34 cellular contexts compared by ENCODE assay signal in the genomic region with DNA sequence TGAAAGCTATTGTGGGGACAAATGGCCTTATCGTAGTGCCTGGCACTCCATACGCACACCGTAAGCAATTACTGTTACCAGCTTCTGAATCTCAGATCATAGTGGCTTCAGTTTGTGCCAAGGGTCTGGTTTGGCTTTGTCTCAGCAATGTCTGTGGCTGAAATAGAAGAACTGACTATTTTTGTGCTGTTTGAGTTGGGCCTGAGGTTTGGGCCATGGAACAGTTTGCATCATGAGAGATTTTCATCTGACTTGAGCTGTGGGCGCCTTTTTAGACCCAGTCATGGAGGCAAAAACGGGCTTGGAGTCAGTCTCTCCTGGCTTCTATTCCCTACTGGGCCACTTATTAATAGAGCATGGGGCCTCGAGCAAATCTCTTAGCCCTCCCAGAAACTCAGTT.
DNase-seq lines count a peak whose midpoint lies in the region; ATAC-seq lines count a peak whose summit lies in the region.
"Had no signal": no experiment of that assay in that cellular context is flagged by ENCODE, and none has a peak within 500 bp of the region (broad histone marks: within the 10 kb centered on the region; RNA-seq: fewer than 3 reads in every experiment).

No MANE protein-coding gene starts in this region.

- POLR2A ChIA-PET in CD8-positive, alpha-beta memory T cell (lab: Charles Lee): no interaction called here

- no peaks in the 10 kb centered on the region for H3K27me3 Mint-ChIP-seq in CD8-positive, alpha-beta memory T cell

- H3K4me3 Mint-ChIP-seq in CD8-positive, alpha-beta memory T cell: peak overlapping the region in 1 of 7 donors; percentile 12
- no peak overlapping the region for H3K4me3 Mint-ChIP-seq in stimulated activated effector memory CD8-positive, alpha-beta T cell treated with anti-CD3 and anti-CD28 coated beads, Interleukin-12 subunit alpha, Interleukin-12 subunit beta, amount 100 ng/mL, for 72 hours
- H3K4me3 Mint-ChIP-seq: CD14-positive monocyte, memory B cell had no signal

- ATAC-seq in stimulated activated effector memory CD8-positive, alpha-beta T cell treated with anti-CD3 and anti-CD28 coated beads, Interleukin-12 subunit alpha, Interleukin-12 subunit beta, amount 100 ng/mL, for 72 hours: peak; percentile 33
- ATAC-seq in HG03025 (IDR thresholded peaks at IDR 0.05; ENCODE audit: low FRiP score, unreplicated experiment) (no peak), HG02610 (IDR thresholded peaks at IDR 0.05; ENCODE audit: unreplicated experiment) (no peak)
- ATAC-seq: left lung had no signal

- H3K27ac ChIP-seq in CD8-positive, alpha-beta memory T cell (ENCODE audit: low read depth, low read length): no peak overlapping the region
- H3K27ac ChIP-seq: cardiac muscle cell, colonic mucosa, left lung, parathyroid adenoma, VCaP had no signal

- no peak overlapping the region for H3K4me3 ChIP-seq in CD8-positive, alpha-beta memory T cell (ENCODE audit: low read length)
- H3K4me3 ChIP-seq: cardiac muscle cell, colonic mucosa, left lung, right atrium auricular region had no signal

- peaks cover 60 to 82% (median 80%) of the 10 kb centered on the region in 3 donors for H3K4me1 Mint-ChIP-seq in CD8-positive, alpha-beta memory T cell
- peaks cover 66% of the 10 kb centered on the region for H3K4me1 Mint-ChIP-seq in stimulated activated effector memory CD8-positive, alpha-beta T cell treated with anti-CD3 and anti-CD28 coated beads, Interleukin-12 subunit alpha, Interleukin-12 subunit beta, amount 100 ng/mL, for 72 hours
- H3K4me1 Mint-ChIP-seq: memory B cell had no signal

- no peaks in the 10 kb centered on the region for H3K27me3 ChIP-seq in CD8-positive, alpha-beta memory T cell (ENCODE audit: insufficient read depth, low read length, poor library complexity, severe bottlenecking)
- H3K27me3 ChIP-seq: cardiac muscle cell, colonic mucosa, left lung, right atrium auricular region had no signal

- no peaks in the 10 kb centered on the region for H3K36me3 Mint-ChIP-seq in CD8-positive, alpha-beta memory T cell
- H3K36me3 Mint-ChIP-seq in stimulated activated effector memory CD8-positive, alpha-beta T cell treated with anti-CD3 and anti-CD28 coated beads, Interleukin-12 subunit alpha, Interleukin-12 subunit beta, amount 100 ng/mL, for 72 hours: peaks cover 6% of the 10 kb centered on the region
- H3K36me3 Mint-ChIP-seq: CD14-positive monocyte, memory B cell had no signal

- peak; percentile 10 for DNase-seq in NOMO-1 treated with DMSO at 0.1 percent for 48 hours (lab: John Stamatoyannopoulos, UW; ENCODE audit: unreplicated experiment)
- no peak for DNase-seq in NOMO-1 (lab: John Stamatoyannopoulos, UW; ENCODE audit: unreplicated experiment in 2 of 2)
- no peak for DNase-seq in CD8-positive, alpha-beta memory T cell
- DNase-seq in fibroblast of gingiva (ENCODE audit: low read depth): peak; percentile 29
- DNase-seq in stimulated activated effector memory CD8-positive, alpha-beta T cell treated with anti-CD3 and anti-CD28 coated beads, Interleukin-12 subunit alpha, Interleukin-12 subunit beta, amount 100 ng/mL, for 72 hours (ENCODE audit: low spot score in 2 of 2): no peak
- DNase-seq in NCI-H1105 (lab: John Stamatoyannopoulos, UW): no peak
- DNase-seq: 8988T; activated CD4-positive, alpha-beta T cell treated with anti-CD3 and anti-CD28 coated beads for 48 hours; activated naive CD4-positive, alpha-beta T cell treated with anti-CD3 and anti-CD28 coated beads, Interleukin-2, amount 50 U/mL, for 16 hours; Calu3; colonic mucosa; DND-41; effector CD8-positive, alpha-beta T cell; GF-D8; HCEC 1CT; IMR-90; islet precursor cell; left lung; NCI-H1694; NCI-H446; NCI-H774; SIG-M5; stimulated activated CD4-positive, alpha-beta T cell treated with anti-CD3 and anti-CD28 coated beads, Interleukin-2, amount 100 ng/mL, for 48 hours; substantia nigra; SW 1271; T-helper 9 cell had no signal

- H3K9me3 Mint-ChIP-seq in CD8-positive, alpha-beta memory T cell: no peaks in the 10 kb centered on the region
- H3K9me3 Mint-ChIP-seq in stimulated activated effector memory CD8-positive, alpha-beta T cell treated with anti-CD3 and anti-CD28 coated beads, Interleukin-12 subunit alpha, Interleukin-12 subunit beta, amount 100 ng/mL, for 72 hours: no peaks in the 10 kb centered on the region
- H3K9me3 Mint-ChIP-seq: memory B cell had no signal

- CTCF ChIA-PET in CD8-positive, alpha-beta memory T cell (lab: Charles Lee): interaction anchor here (1.1 to 8.5 kb wide), 3 partner anchors 8 to 17 kb away, joined by 3 to 71 read pairs (median 70); no protein-coding TSS in a partner anchor

- peak overlapping the region; percentile 23 to 92 (median 48) for H3K27ac Mint-ChIP-seq in CD8-positive, alpha-beta memory T cell
- H3K27ac Mint-ChIP-seq in stimulated activated effector memory CD8-positive, alpha-beta T cell treated with anti-CD3 and anti-CD28 coated beads, Interleukin-12 subunit alpha, Interleukin-12 subunit beta, amount 100 ng/mL, for 72 hours: no peak overlapping the region
- H3K27ac Mint-ChIP-seq: memory B cell had no signal

- no peaks in the 10 kb centered on the region for H3K36me3 ChIP-seq in CD8-positive, alpha-beta memory T cell (ENCODE audit: insufficient read depth, low read length)
- H3K36me3 ChIP-seq: cardiac muscle cell, colonic mucosa, left lung, right atrium auricular region had no signal

- peaks cover 46% of the 10 kb centered on the region for H3K4me1 ChIP-seq in CD8-positive, alpha-beta memory T cell (ENCODE audit: insufficient read depth, low read length)
- H3K4me1 ChIP-seq: colonic mucosa, left lung, parathyroid adenoma had no signal

- no peaks in the 10 kb centered on the region for H3K9me3 ChIP-seq in CD8-positive, alpha-beta memory T cell (ENCODE audit: low read length)
- H3K9me3 ChIP-seq: colonic mucosa, left lung, right atrium auricular region had no signal

Comparison
In these comparisons a context has a peak if more than half of its experiments do, and no peak if none do; other contexts are left out.
1. DNase-seq: peak in NOMO-1 treated with DMSO at 0.1 percent for 48 hours (single experiment) and fibroblast of gingiva (single experiment); none in NOMO-1 (0 of 2), CD8-positive, alpha-beta memory T cell (0 of 5), stimulated activated effector memory CD8-positive, alpha-beta T cell treated with anti-CD3 and anti-CD28 coated beads, Interleukin-12 subunit alpha, Interleukin-12 subunit beta, amount 100 ng/mL, for 72 hours (0 of 2) and NCI-H1105 (single experiment).